In genomic region chr12:56632701-56633464, GRCh38 we compare ENCODE assay signal across 7 cellular contexts. TPM values are rescaled to one million over a fixed set of nuclear protein-coding genes. Genes with fewer than 3 reads are reported as not detected.
DNase-seq lines count a peak whose midpoint lies in the region; ATAC-seq lines count a peak whose summit lies in the region.

No MANE protein-coding gene starts in this region.

- POLR2A ChIA-PET in activated CD8-positive, alpha-beta T cell treated with anti-CD3 and anti-CD28 coated beads, Interleukin-2, amount 10 ng/mL, durations not matched to agents 7 days and 5 days (lab: Charles Lee), result interaction anchor here (0.7 to 1.5 kb wide), 2 partner anchors 10 to 112 kb away, joined by 3 to 5 read pairs; partner anchors contain the start of gene RBMS2

- H3K4me3 ChIP-seq in HUES48 (ENCODE audit: low read depth, low read length), result peak overlapping the region; percentile 37
- peak overlapping the region; percentile 88 for H3K4me3 ChIP-seq in iPS-18a (ENCODE audit: low read length)

- peaks cover 27% of the 10 kb centered on the region for H3K36me3 Mint-ChIP-seq in activated CD8-positive, alpha-beta T cell treated with anti-CD3 and anti-CD28 coated beads, Interleukin-2, amount 10 ng/mL, durations not matched to agents 7 days and 5 days (ENCODE audit: low read depth)
- H3K36me3 Mint-ChIP-seq in stimulated activated naive B cell treated with anti-CD40 and anti-IgM and Interleukin-4, amounts not matched to agents 10 μg/mL and 1 μg/mL and 100 μg/mL, for 72 hours, result peaks cover 11 to 33% of the 10 kb centered on the region in 2 donors

- H3K27ac ChIP-seq in HUES48 (ENCODE audit: low read depth, low read length) (peak overlapping the region; percentile 53), iPS-18a (ENCODE audit: low read length) (no peak overlapping the region)

- peak overlapping the region; percentile 88 for H3K4me3 Mint-ChIP-seq in activated CD8-positive, alpha-beta T cell treated with anti-CD3 and anti-CD28 coated beads, Interleukin-2, amount 10 ng/mL, durations not matched to agents 7 days and 5 days
- peak overlapping the region; percentile 90 to 97 for H3K4me3 Mint-ChIP-seq in stimulated activated naive B cell treated with anti-CD40 and anti-IgM and Interleukin-4, amounts not matched to agents 10 μg/mL and 1 μg/mL and 100 μg/mL, for 72 hours

- ATAC-seq in activated CD8-positive, alpha-beta T cell treated with anti-CD3 and anti-CD28 coated beads, Interleukin-2, amount 10 ng/mL, durations not matched to agents 7 days and 5 days, result no peak
- ATAC-seq in stimulated activated naive B cell treated with anti-CD40 and anti-IgM and Interleukin-4, amounts not matched to agents 10 μg/mL and 1 μg/mL and 100 μg/mL, for 72 hours (replicated peaks), result no peak

- H3K9ac ChIP-seq in HUES48 (ENCODE audit: low read depth, low read length) (no peak overlapping the region), iPS-18a (ENCODE audit: low read length) (no peak overlapping the region)

- H3K27me3 ChIP-seq in HUES48 (ENCODE audit: control insufficient read depth, insufficient read depth, low read length), result no peaks in the 10 kb centered on the region
- no peaks in the 10 kb centered on the region for H3K27me3 ChIP-seq in iPS-18a (ENCODE audit: control insufficient read depth, insufficient read depth, low read length)

- DNase-seq in activated CD8-positive, alpha-beta T cell treated with anti-CD3 and anti-CD28 coated beads, Interleukin-2, amount 10 ng/mL, durations not matched to agents 7 days and 5 days, result no peak
- DNase-seq in stimulated activated naive B cell treated with anti-CD40 and anti-IgM and Interleukin-4, amounts not matched to agents 10 μg/mL and 1 μg/mL and 100 μg/mL, for 72 hours, result no peak
- DNase-seq in NCI-H1092 (lab: John Stamatoyannopoulos, UW) (no peak), SIG-M5 treated with dmso at 0.1 percent for 504 hours (lab: John Stamatoyannopoulos, UW; ENCODE audit: unreplicated experiment) (no peak)
- no peak for DNase-seq in stimulated activated CD4-positive, alpha-beta T cell treated with anti-CD3 and anti-CD28 coated beads, Interleukin-15, amount 100 ng/mL, for 24 hours

- no peaks in the 10 kb centered on the region for H3K9me3 ChIP-seq in HUES48 (ENCODE audit: control insufficient read depth, insufficient read depth, low read length)
- H3K9me3 ChIP-seq in iPS-18a (ENCODE audit: control insufficient read depth, low read depth, low read length), result no peaks in the 10 kb centered on the region

- CTCF ChIA-PET in activated CD8-positive, alpha-beta T cell treated with anti-CD3 and anti-CD28 coated beads, Interleukin-2, amount 10 ng/mL, durations not matched to agents 7 days and 5 days (lab: Charles Lee), result interaction anchor here (1.1 to 4.0 kb wide), 5 partner anchors 13 to 610 kb away, joined by 3 to 50 read pairs (median 7); partner anchors contain the start of genes ATP5F1B and SMARCC2

- peak overlapping the region; percentile 48 for H3K27ac Mint-ChIP-seq in activated CD8-positive, alpha-beta T cell treated with anti-CD3 and anti-CD28 coated beads, Interleukin-2, amount 10 ng/mL, durations not matched to agents 7 days and 5 days
- H3K27ac Mint-ChIP-seq in stimulated activated naive B cell treated with anti-CD40 and anti-IgM and Interleukin-4, amounts not matched to agents 10 μg/mL and 1 μg/mL and 100 μg/mL, for 72 hours, result peak overlapping the region; percentile 86

- peaks cover 71% of the 10 kb centered on the region for H3K4me1 Mint-ChIP-seq in activated CD8-positive, alpha-beta T cell treated with anti-CD3 and anti-CD28 coated beads, Interleukin-2, amount 10 ng/mL, durations not matched to agents 7 days and 5 days (ENCODE audit: low read depth)
- H3K4me1 Mint-ChIP-seq in stimulated activated naive B cell treated with anti-CD40 and anti-IgM and Interleukin-4, amounts not matched to agents 10 μg/mL and 1 μg/mL and 100 μg/mL, for 72 hours, result peaks cover 60 to 82% of the 10 kb centered on the region in 2 donors

- no peaks in the 10 kb centered on the region for H3K27me3 Mint-ChIP-seq in activated CD8-positive, alpha-beta T cell treated with anti-CD3 and anti-CD28 coated beads, Interleukin-2, amount 10 ng/mL, durations not matched to agents 7 days and 5 days (ENCODE audit: low read depth)
- H3K27me3 Mint-ChIP-seq in stimulated activated naive B cell treated with anti-CD40 and anti-IgM and Interleukin-4, amounts not matched to agents 10 μg/mL and 1 μg/mL and 100 μg/mL, for 72 hours, result no peaks in the 10 kb centered on the region

- no peaks in the 10 kb centered on the region for H3K9me3 Mint-ChIP-seq in activated CD8-positive, alpha-beta T cell treated with anti-CD3 and anti-CD28 coated beads, Interleukin-2, amount 10 ng/mL, durations not matched to agents 7 days and 5 days (ENCODE audit: insufficient read depth)
- no peaks in the 10 kb centered on the region for H3K9me3 Mint-ChIP-seq in stimulated activated naive B cell treated with anti-CD40 and anti-IgM and Interleukin-4, amounts not matched to agents 10 μg/mL and 1 μg/mL and 100 μg/mL, for 72 hours

- H3K36me3 ChIP-seq in HUES48 (ENCODE audit: control insufficient read depth, insufficient read depth, low read length), result peaks cover 8% of the 10 kb centered on the region
- H3K36me3 ChIP-seq in iPS-18a (ENCODE audit: control insufficient read depth, low read depth, low read length), result peaks cover 8% of the 10 kb centered on the region

- H3K4me1 ChIP-seq in HUES48 (ENCODE audit: control insufficient read depth, insufficient read depth, low read length) (peaks cover 45% of the 10 kb centered on the region), iPS-18a (ENCODE audit: control insufficient read depth, low read depth, low read length) (peaks cover 55% of the 10 kb centered on the region)

RNA-seq across cellular contexts. Expression of gene BAZ2A, which starts 2.8 kb away (rescaled TPM):
- 10 to 100 TPM; 92.2 to 96.0 TPM for total RNA-seq in activated CD8-positive, alpha-beta T cell treated with anti-CD3 and anti-CD28 coated beads, Interleukin-2, amount 10 ng/mL, durations not matched to agents 7 days and 5 days

RNA-seq across cellular contexts. Expression of gene ATP5F1B, which starts 12.9 kb away (rescaled TPM):
- 100 to 1,000 TPM; 669 to 680 TPM for total RNA-seq in activated CD8-positive, alpha-beta T cell treated with anti-CD3 and anti-CD28 coated beads, Interleukin-2, amount 10 ng/mL, durations not matched to agents 7 days and 5 days

RNA-seq across cellular contexts. Expression of gene PTGES3, which starts 55.2 kb away (rescaled TPM):
- 100 to 1,000 TPM; 273 to 290 TPM for total RNA-seq in activated CD8-positive, alpha-beta T cell treated with anti-CD3 and anti-CD28 coated beads, Interleukin-2, amount 10 ng/mL, durations not matched to agents 7 days and 5 days
